In genomic region chr1:233460692-233461091, GRCh38 we compare ENCODE assay signal across 26 cellular contexts.
DNase-seq lines count a peak whose midpoint lies in the region; ATAC-seq, FAIRE-seq and TF ChIP-seq lines count a peak whose summit lies in the region.
"Had no signal": no experiment of that assay in that cellular context is flagged by ENCODE, and none has a peak within 500 bp of the region (broad histone marks: within the 10 kb centered on the region; RNA-seq: fewer than 3 reads in every experiment).

No MANE protein-coding gene starts in this region.

- H3K4me3 ChIP-seq in GM23338 = no peak overlapping the region
- no peak overlapping the region for H3K4me3 ChIP-seq in bronchial epithelial cell (ENCODE audit: low read depth, low read length)
- H3K4me3 ChIP-seq in hepatocyte = no peak overlapping the region
- no peak overlapping the region for H3K4me3 ChIP-seq in A673 (ENCODE audit: low read depth, low read length, poor library complexity, severe bottlenecking)
- no peak overlapping the region for H3K4me3 ChIP-seq in tibial nerve
- H3K4me3 ChIP-seq: BLaER1 treated with 17β-estradiol and CSF1 and Interleukin-3, amounts not matched to agents 10 nM and 100 nM had no signal

- no peaks in the 10 kb centered on the region for H3K36me3 ChIP-seq in GM23338 (ENCODE audit: insufficient read depth)
- H3K36me3 ChIP-seq in bronchial epithelial cell (ENCODE audit: control insufficient read depth, insufficient read depth, low read length) = no peaks in the 10 kb centered on the region
- H3K36me3 ChIP-seq in hepatocyte (replicated peaks; ENCODE audit: insufficient read depth, low read depth) = no peaks in the 10 kb centered on the region
- no peaks in the 10 kb centered on the region for H3K36me3 ChIP-seq in A673 (ENCODE audit: insufficient read depth, low read length, poor library complexity, severe bottlenecking)
- no peaks in the 10 kb centered on the region for H3K36me3 ChIP-seq in tibial nerve
- H3K36me3 ChIP-seq: BLaER1 treated with 17β-estradiol and CSF1 and Interleukin-3, amounts not matched to agents 10 nM and 100 nM had no signal

- no peak for TF ChIP-seq POLR2A in tibial nerve (IDR thresholded peaks at IDR 0.05)

- H2BK120ac ChIP-seq in H9 (ENCODE audit: low read depth, low read length, poor library complexity, severe bottlenecking) = no peak overlapping the region

- H3F3A ChIP-seq in GM23338 (replicated peaks; ENCODE audit: low read depth) = no peaks in the 10 kb centered on the region

- intact Hi-C loops in A673 (cut with micrococcal nuclease; ENCODE audit: unreplicated experiment) = no loop called here

- no peak overlapping the region for H3K14ac ChIP-seq in H9 (ENCODE audit: insufficient read depth, low read length)

- no CpG with 5 or more reads among the region's 4 CpGs for WGBS in H9 (ENCODE audit: extremely low coverage, insufficient read length, low lambda C conversion rate)
- WGBS in hepatocyte (ENCODE audit: low lambda C conversion rate, missing lambda C conversion rate) = 68% methylated on average over 4 of the region's 4 CpGs
- 41 to 48% methylated on average over 4 of the region's 4 CpGs for WGBS in tibial nerve, 2 donors

- TF ChIP-seq EP300 in tibial nerve (IDR thresholded peaks at IDR 0.05) = no peak

- H4K91ac ChIP-seq in H9 (ENCODE audit: insufficient read length, low read depth, low read length) = no peak overlapping the region

- H3K4me1 ChIP-seq in GM23338 (ENCODE audit: insufficient read depth) = peaks cover 13% of the 10 kb centered on the region; the same call in 1 of the 2 replicates
- peaks cover 4% of the 10 kb centered on the region for H3K4me1 ChIP-seq in H9 (ENCODE audit: insufficient read depth, low read length)
- H3K4me1 ChIP-seq in hepatocyte (ENCODE audit: insufficient read depth) = peaks cover 4% of the 10 kb centered on the region
- no peaks in the 10 kb centered on the region for H3K4me1 ChIP-seq in A673 (ENCODE audit: insufficient read depth, low read length, poor library complexity, severe bottlenecking)
- H3K4me1 ChIP-seq in tibial nerve = no peaks in the 10 kb centered on the region
- H3K4me1 ChIP-seq: BLaER1 treated with 17β-estradiol and CSF1 and Interleukin-3, amounts not matched to agents 10 nM and 100 nM; Caco-2 had no signal

- no peak overlapping the region for H4K5ac ChIP-seq in H9 (ENCODE audit: insufficient read length, low read depth, low read length)

- peak overlapping the region; percentile 33 for H2BK12ac ChIP-seq in H9 (ENCODE audit: insufficient read length, low read depth, low read length)

- POLR2A ChIA-PET in A673 (lab: Charles Lee; ENCODE audit: low non-redundant PET) = no interaction called here

- H3K27ac ChIP-seq in GM23338 (ENCODE audit: low read depth) (no peak overlapping the region), H9 (ENCODE audit: insufficient read length, low read depth, low read length) (no peak overlapping the region), hepatocyte (no peak overlapping the region), A673 (ENCODE audit: low read depth, low read length, poor library complexity, severe bottlenecking) (no peak overlapping the region), tibial nerve (no peak overlapping the region)
- H3K27ac ChIP-seq: BLaER1 treated with 17β-estradiol and CSF1 and Interleukin-3, amounts not matched to agents 10 nM and 100 nM; C4-2B had no signal

- no peaks in the 10 kb centered on the region for H3K23me2 ChIP-seq in H9 (ENCODE audit: insufficient read length, low read depth, low read length, poor library complexity, severe bottlenecking)

- H3K27me3 Mint-ChIP-seq in GM23338 (ENCODE audit: insufficient read depth, low read depth, poor library complexity) (no peaks in the 10 kb centered on the region), H9 (ENCODE audit: low read depth) (no peaks in the 10 kb centered on the region)
- H3K27me3 Mint-ChIP-seq: B cell; CD4-positive, alpha-beta T cell had no signal

- H3K79me1 ChIP-seq in H9 (ENCODE audit: insufficient read depth, low read depth, low read length, poor library complexity, severe bottlenecking) = no peaks in the 10 kb centered on the region

- peak; percentile 72 for FAIRE-seq in bronchial epithelial cell (lab: Jason Lieb, UNC)
- FAIRE-seq: A204.1, D721Med, GM12891, GM19239 had no signal

- H3K9me2 ChIP-seq in GM23338 (ENCODE audit: insufficient read depth) = peaks cover 15% of the 10 kb centered on the region; the same call in 1 of the 2 replicates
- no peaks in the 10 kb centered on the region for H3K9me2 ChIP-seq in hepatocyte (replicated peaks; ENCODE audit: insufficient read depth)

- no peak overlapping the region for H3K4me2 ChIP-seq in GM23338
- no peak overlapping the region for H3K4me2 ChIP-seq in H9 (ENCODE audit: insufficient read depth, insufficient read length, low read length)
- H3K4me2 ChIP-seq in hepatocyte = no peak overlapping the region
- H3K4me2 ChIP-seq: BLaER1 treated with 17β-estradiol and CSF1 and Interleukin-3, amounts not matched to agents 10 nM and 100 nM had no signal

- H3K27ac Mint-ChIP-seq in GM23338 (no peak overlapping the region), H9 (no peak overlapping the region; a peak in 2 of 7 replicates)
- H3K27ac Mint-ChIP-seq: B cell; CD4-positive, alpha-beta T cell; CD8-positive, alpha-beta T cell had no signal

- no peak overlapping the region for H2AK5ac ChIP-seq in H9 (ENCODE audit: insufficient read length, low read length)

- H4K20me1 ChIP-seq in GM23338 (replicated peaks; ENCODE audit: insufficient read depth) (no peaks in the 10 kb centered on the region), H9 (ENCODE audit: control insufficient read depth, insufficient read depth, insufficient read length) (no peaks in the 10 kb centered on the region), hepatocyte (ENCODE audit: insufficient read depth, poor library complexity, severe bottlenecking) (no peaks in the 10 kb centered on the region)
- H4K20me1 ChIP-seq: BLaER1 treated with 17β-estradiol and CSF1 and Interleukin-3, amounts not matched to agents 10 nM and 100 nM had no signal

- H3K27me3 ChIP-seq in GM23338 (ENCODE audit: insufficient read depth) (no peaks in the 10 kb centered on the region), H9 (ENCODE audit: insufficient read depth, low read length) (no peaks in the 10 kb centered on the region), bronchial epithelial cell (ENCODE audit: control insufficient read depth, insufficient read depth, low read length) (no peaks in the 10 kb centered on the region), hepatocyte (no peaks in the 10 kb centered on the region), A673 (replicated peaks; ENCODE audit: insufficient read depth, low read depth, low read length, poor library complexity) (peaks cover 3% of the 10 kb centered on the region), tibial nerve (no peaks in the 10 kb centered on the region)
- H3K27me3 ChIP-seq: BLaER1 treated with 17β-estradiol and CSF1 and Interleukin-3, amounts not matched to agents 10 nM and 100 nM had no signal

- H3K36me3 Mint-ChIP-seq in GM23338 (ENCODE audit: low read depth) = no peaks in the 10 kb centered on the region; the same call in 2 of the 3 replicates
- H3K36me3 Mint-ChIP-seq in H9 (ENCODE audit: insufficient read depth in 1 of 3, low read depth in 3 of 3) = no peaks in the 10 kb centered on the region
- H3K36me3 Mint-ChIP-seq: CD8-positive, alpha-beta T cell had no signal

- H2BK15ac ChIP-seq in H9 (ENCODE audit: low read depth, low read length) = no peak overlapping the region

- no peak for ATAC-seq in GM23338
- ATAC-seq: CD8-positive, alpha-beta T cell had no signal

- CTCF ChIA-PET in A673 (lab: Charles Lee) = no interaction called here

- TF ChIP-seq CTCF in GM23338 (conservative IDR thresholded peaks at IDR 0.05; ENCODE audit: low read depth in 2 of 2) (no peak), H9 (conservative IDR thresholded peaks at IDR 0.05) (no peak), bronchial epithelial cell (IDR thresholded peaks at IDR 0.05; ENCODE audit: insufficient read depth, low read length, severe bottlenecking) (no peak), hepatocyte (IDR thresholded peaks at IDR 0.05; ENCODE audit: poor library complexity) (no peak), A673 (conservative IDR thresholded peaks at IDR 0.05; ENCODE audit: low read depth, low read length) (no peak), tibial nerve (IDR thresholded peaks at IDR 0.05) (no peak)

- H3T11ph ChIP-seq in H9 (ENCODE audit: low read length) = no peak overlapping the region

- no peak overlapping the region for H4K8ac ChIP-seq in H9 (replicated peaks; ENCODE audit: insufficient read length, low read depth, low read length)

- H3K56ac ChIP-seq in H9 (ENCODE audit: insufficient read length, low read depth, low read length) = no peak overlapping the region

- H2BK5ac ChIP-seq in H9 (ENCODE audit: insufficient read length, low read length) = no peak overlapping the region

- no peak overlapping the region for H3K9ac ChIP-seq in H9 (ENCODE audit: extremely low read depth, insufficient read length, low read length)
- H3K9ac ChIP-seq: BLaER1 treated with 17β-estradiol and CSF1 and Interleukin-3, amounts not matched to agents 10 nM and 100 nM had no signal

- no peak overlapping the region for H3K4ac ChIP-seq in H9 (ENCODE audit: low read depth, low read length)

- H3K18ac ChIP-seq in H9 (ENCODE audit: insufficient read length, low read depth, low read length) = no peak overlapping the region

- H3K9me3 ChIP-seq in H9 (ENCODE audit: control insufficient read depth, low read depth, low read length) = no peaks in the 10 kb centered on the region
- no peaks in the 10 kb centered on the region for H3K9me3 ChIP-seq in hepatocyte (ENCODE audit: low read depth)
- no peaks in the 10 kb centered on the region for H3K9me3 ChIP-seq in A673 (ENCODE audit: low read depth, low read length, poor library complexity, severe bottlenecking)
- peaks cover 0 to 10% (median 0%) of the 10 kb centered on the region in 4 donors for H3K9me3 ChIP-seq in tibial nerve
- H3K9me3 ChIP-seq: Caco-2 had no signal

- no peak overlapping the region for H2BK20ac ChIP-seq in H9 (ENCODE audit: low read depth, low read length, poor library complexity, severe bottlenecking)

- BruUV-seq in A673 (replicated peaks; lab: Mats Ljungman, UMichigan) = no TSS peak

- H3K23ac ChIP-seq in H9 (ENCODE audit: insufficient read length, low read depth, low read length) = no peak overlapping the region

- H2AFZ ChIP-seq in GM23338 = peak overlapping the region; percentile 84
- no peak overlapping the region for H2AFZ ChIP-seq in H9 (ENCODE audit: low read length)
- H2AFZ ChIP-seq in hepatocyte = peak overlapping the region; percentile 28

- DNase-seq in GM23338 (ENCODE audit: low spot score) = no peak
- no peak for DNase-seq in H9
- no peak for DNase-seq in bronchial epithelial cell (ENCODE audit: low read depth)
- no peak for DNase-seq in hepatocyte (ENCODE audit: low spot score)
- DNase-seq in A673 (ENCODE audit: low spot score) = no peak
- DNase-seq in NCI-H1092 treated with DMSO at 0.1 percent for 48 hours (lab: John Stamatoyannopoulos, UW) = no peak
- no peak for DNase-seq in epidermal melanocyte (ENCODE audit: insufficient read length, low spot score)
- no peak for DNase-seq in tibial nerve (ENCODE audit: low spot score in 2 of 2)
- DNase-seq: 8988T; AML-193; CD4-positive, alpha-beta T cell; CD8-positive, alpha-beta T cell; DMS 273 treated with DMSO at 0.1 percent for 48 hours; DMS153; DMS53; DMS79; DND-41; GDM1 had no signal

- H3K4me1 Mint-ChIP-seq in GM23338 (peaks cover 17% of the 10 kb centered on the region), H9 (peaks cover 17 to 19% of the 10 kb centered on the region in 2 experiments)
- H3K4me1 Mint-ChIP-seq: B cell had no signal

- H3K4me3 Mint-ChIP-seq in GM23338 (no peak overlapping the region), H9 (no peak overlapping the region)
- H3K4me3 Mint-ChIP-seq: B cell; CD4-positive, alpha-beta T cell; CD8-positive, alpha-beta T cell had no signal

- H3K79me2 ChIP-seq in GM23338 (replicated peaks; ENCODE audit: insufficient read depth) (no peaks in the 10 kb centered on the region), H9 (ENCODE audit: insufficient read depth, low read length) (no peaks in the 10 kb centered on the region), hepatocyte (no peaks in the 10 kb centered on the region)

- H3K9me3 Mint-ChIP-seq in GM23338 (no peaks in the 10 kb centered on the region; the same call in 2 of the 3 replicates), H9 (no peaks in the 10 kb centered on the region; a peak in 1 of 5 replicates)
- H3K9me3 Mint-ChIP-seq: CD4-positive, alpha-beta T cell; CD8-positive, alpha-beta T cell had no signal
